In genomic region chr5:51378061-51378409, GRCh38 we compare ENCODE assay signal across 1 cellular context.
TF ChIP-seq lines count a peak whose summit lies in the region.

No MANE protein-coding gene starts in this region.

TF ChIP-seq in WTC11, 78 proteins besides CTCF, POLR2A, EP300 and RAD21 (continued from another document):
- no peak for TF ChIP-seq ZNF121 (CRISPR knock-in tag; IDR thresholded peaks at IDR 0.05)
- TF ChIP-seq NR1H2 (CRISPR knock-in tag; IDR thresholded peaks at IDR 0.05): no peak
